Comparison of ENCODE assay signal across 8 cellular contexts in genomic region chr5:83721878-83722779, GRCh38. TPM values are rescaled to one million over a fixed set of nuclear protein-coding genes. Genes with fewer than 3 reads are reported as not detected.
A peak's percentile ranks its signal among the peaks of the same experiment; 100 is the strongest.
DNase-seq lines count a peak whose midpoint lies in the region; ATAC-seq and TF ChIP-seq lines count a peak whose summit lies in the region.

No MANE protein-coding gene starts in this region.

- H3K9me3 ChIP-seq in ascending aorta (no peaks in the 10 kb centered on the region), psoas muscle (no peaks in the 10 kb centered on the region)

- 1 to 2% (median 1%) methylated on average over 47 to 70 of the region's 70 CpGs for WGBS in psoas muscle, 3 donors

- peak overlapping the region; percentile 73 to 75 for H3K4me3 ChIP-seq in ascending aorta
- peak overlapping the region; percentile 59 for H3K4me3 ChIP-seq in psoas muscle

- TF ChIP-seq CTCF in ascending aorta (IDR thresholded peaks at IDR 0.05) (peak; percentile 12 to 62 (median 41)), psoas muscle (IDR thresholded peaks at IDR 0.05) (no peak)

- ATAC-seq in HG02852 (IDR thresholded peaks at IDR 0.05; ENCODE audit: unreplicated experiment) = peak; percentile 78
- peak in 2 of 4 donors; percentile 22 to 32 for ATAC-seq in psoas muscle

- peaks cover 0 to 7% of the 10 kb centered on the region in 2 donors for H3K4me1 ChIP-seq in ascending aorta
- H3K4me1 ChIP-seq in psoas muscle = no peaks in the 10 kb centered on the region

- no peaks in the 10 kb centered on the region for H3K36me3 ChIP-seq in ascending aorta
- no peaks in the 10 kb centered on the region for H3K36me3 ChIP-seq in psoas muscle (ENCODE audit: insufficient read depth in 1 of 2, low read depth in 1 of 2)

- DNase-seq in stimulated activated CD4-positive, alpha-beta T cell treated with anti-CD3 and anti-CD28 coated beads, Interleukin-1b, Interleukin-23, amount 100 ng/mL, for 48 hours = peak; percentile 13
- DNase-seq in stimulated activated CD4-positive, alpha-beta T cell treated with anti-CD3 and anti-CD28 coated beads, Interleukin-4, amount 100 ng/mL, for 24 hours = no peak
- DNase-seq in NCI-H446 (lab: John Stamatoyannopoulos, UW) (peak; percentile 22 to 81), ascending aorta (ENCODE audit: low spot score in 2 of 2) (peak in 1 of 2 donors; percentile 88), hepatic stellate cell (ENCODE audit: low spot score) (peak; percentile 81), psoas muscle (peak in 1 of 2 donors; percentile 24), NCI-H2029 (lab: John Stamatoyannopoulos, UW) (no peak)

- H3K27me3 ChIP-seq in ascending aorta (no peaks in the 10 kb centered on the region), psoas muscle (ENCODE audit: insufficient read depth in 3 of 3, low read length in 2 of 3) (peaks cover 2 to 36% (median 14%) of the 10 kb centered on the region in 3 donors)

- H3K27ac ChIP-seq in ascending aorta = peak overlapping the region; percentile 80 to 84
- no peak overlapping the region for H3K27ac ChIP-seq in psoas muscle

- intact Hi-C loops in ascending aorta (cut with DNase I) = loop anchor here (5.0 to 10.0 kb wide), 5 partner anchors 105 to 1377 kb away; partner anchors contain the start of gene EDIL3
- intact Hi-C loops in psoas muscle (cut with DNase I) = no loop called here

RNA-seq across cellular contexts. Expression of gene HAPLN1, which starts 1.5 kb away (rescaled TPM):
- total RNA-seq in ascending aorta = 2.0 TPM
- not detected for total RNA-seq in psoas muscle
- not detected for polyA plus RNA-seq in psoas muscle

Comparison
In these comparisons a context has a peak if more than half of its experiments do, and no peak if none do; other contexts are left out.
1. DNase-seq: peak in stimulated activated CD4-positive, alpha-beta T cell treated with anti-CD3 and anti-CD28 coated beads, Interleukin-1b, Interleukin-23, amount 100 ng/mL, for 48 hours (single experiment), NCI-H446 (2 of 2) and hepatic stellate cell (single experiment); none in stimulated activated CD4-positive, alpha-beta T cell treated with anti-CD3 and anti-CD28 coated beads, Interleukin-4, amount 100 ng/mL, for 24 hours (single experiment) and NCI-H2029 (single experiment).